Comparison of ENCODE assay signal across 24 cellular contexts in genomic region chr17:29557717-29558116, GRCh38. TPM values are rescaled to one million over a fixed set of nuclear protein-coding genes. Genes with fewer than 3 reads are reported as not detected.
DNase-seq lines count a peak whose midpoint lies in the region; ATAC-seq, FAIRE-seq and TF ChIP-seq lines count a peak whose summit lies in the region.
"Had no signal": no experiment of that assay in that cellular context is flagged by ENCODE, and none has a peak within 500 bp of the region (broad histone marks: within the 10 kb centered on the region; RNA-seq: fewer than 3 reads in every experiment).

No MANE protein-coding gene starts in this region.

- peaks cover 12% of the 10 kb centered on the region; the same call in 1 of the 2 replicates for H3K4me1 ChIP-seq in GM23248 (ENCODE audit: insufficient read depth)
- peaks cover 6% of the 10 kb centered on the region for H3K4me1 ChIP-seq in testis
- H3K4me1 ChIP-seq: colonic mucosa had no signal

- H3K27me3 Mint-ChIP-seq in activated T-cell treated with anti-CD3 and anti-CD28 coated beads, Interleukin-2, amount 50 U/mL, for 24 hours = no peaks in the 10 kb centered on the region
- no peaks in the 10 kb centered on the region for H3K27me3 Mint-ChIP-seq in central memory CD8-positive, alpha-beta T cell
- no peaks in the 10 kb centered on the region for H3K27me3 Mint-ChIP-seq in stimulated activated naive B cell treated with anti-CD40 and anti-IgM and Interleukin-4, amounts not matched to agents 10 μg/mL and 1 μg/mL and 100 μg/mL, for 72 hours

- H3K9me2 ChIP-seq in GM23248 (ENCODE audit: insufficient read depth) = no peaks in the 10 kb centered on the region

- no peak overlapping the region for H3K9ac ChIP-seq in GM23248

- H3K4me3 Mint-ChIP-seq in activated T-cell treated with anti-CD3 and anti-CD28 coated beads, Interleukin-2, amount 50 U/mL, for 24 hours = no peak overlapping the region
- no peak overlapping the region for H3K4me3 Mint-ChIP-seq in central memory CD8-positive, alpha-beta T cell
- H3K4me3 Mint-ChIP-seq in stimulated activated naive B cell treated with anti-CD40 and anti-IgM and Interleukin-4, amounts not matched to agents 10 μg/mL and 1 μg/mL and 100 μg/mL, for 72 hours = no peak overlapping the region
- H3K4me3 Mint-ChIP-seq: type B pancreatic cell had no signal

- H3K36me3 ChIP-seq in GM23248 (ENCODE audit: low read depth) (no peaks in the 10 kb centered on the region), testis (ENCODE audit: low read depth, missing control alignments) (no peaks in the 10 kb centered on the region)
- H3K36me3 ChIP-seq: adrenal gland, colonic mucosa had no signal

- FAIRE-seq in GM18507 (lab: Jason Lieb, UNC) = peak; percentile 74
- FAIRE-seq: endometrium, kidney, small intestine had no signal

- no peaks in the 10 kb centered on the region for H3K9me3 Mint-ChIP-seq in activated T-cell treated with anti-CD3 and anti-CD28 coated beads, Interleukin-2, amount 50 U/mL, for 24 hours
- H3K9me3 Mint-ChIP-seq in central memory CD8-positive, alpha-beta T cell = no peaks in the 10 kb centered on the region
- no peaks in the 10 kb centered on the region for H3K9me3 Mint-ChIP-seq in stimulated activated naive B cell treated with anti-CD40 and anti-IgM and Interleukin-4, amounts not matched to agents 10 μg/mL and 1 μg/mL and 100 μg/mL, for 72 hours
- H3K9me3 Mint-ChIP-seq: type B pancreatic cell had no signal

- H3K4me2 ChIP-seq in GM23248 (ENCODE audit: unreplicated experiment) = no peak overlapping the region

- no peak overlapping the region for H3K27ac ChIP-seq in GM23248
- no peak overlapping the region for H3K27ac ChIP-seq in testis
- H3K27ac ChIP-seq: adrenal gland, C4-2B, colonic mucosa, stomach had no signal

- peak overlapping the region; percentile 67 for H3K27ac Mint-ChIP-seq in activated T-cell treated with anti-CD3 and anti-CD28 coated beads, Interleukin-2, amount 50 U/mL, for 24 hours
- peak overlapping the region; percentile 83 for H3K27ac Mint-ChIP-seq in central memory CD8-positive, alpha-beta T cell (ENCODE audit: low read depth)
- peak overlapping the region; percentile 66 for H3K27ac Mint-ChIP-seq in stimulated activated naive B cell treated with anti-CD40 and anti-IgM and Interleukin-4, amounts not matched to agents 10 μg/mL and 1 μg/mL and 100 μg/mL, for 72 hours

- no peak overlapping the region for H2AFZ ChIP-seq in GM23248

- peaks cover 15% of the 10 kb centered on the region for H3F3A ChIP-seq in GM23248 (ENCODE audit: insufficient read depth)

- H3K79me2 ChIP-seq in GM23248 (ENCODE audit: insufficient read depth) = no peaks in the 10 kb centered on the region

- no peaks in the 10 kb centered on the region for H4K20me1 ChIP-seq in GM23248 (ENCODE audit: insufficient read depth)

- intact Hi-C loops in testis (cut with DNase I; ENCODE audit: low total_unique reads) = no loop called here

- H3K4me3 ChIP-seq in GM23248 (no peak overlapping the region), testis (no peak overlapping the region)
- H3K4me3 ChIP-seq: adrenal gland, colonic mucosa, lung, stomach had no signal

- no peak for TF ChIP-seq CTCF in testis (IDR thresholded peaks at IDR 0.05)

- H3K27me3 ChIP-seq in GM23248 (replicated peaks; ENCODE audit: insufficient read depth) (no peaks in the 10 kb centered on the region), testis (no peaks in the 10 kb centered on the region)
- H3K27me3 ChIP-seq: adrenal gland, colonic mucosa, stomach had no signal

- peaks cover 27% of the 10 kb centered on the region for H3K4me1 Mint-ChIP-seq in activated T-cell treated with anti-CD3 and anti-CD28 coated beads, Interleukin-2, amount 50 U/mL, for 24 hours (ENCODE audit: low read depth)
- H3K4me1 Mint-ChIP-seq in central memory CD8-positive, alpha-beta T cell = peaks cover 37% of the 10 kb centered on the region
- peaks cover 47 to 79% of the 10 kb centered on the region in 2 donors for H3K4me1 Mint-ChIP-seq in stimulated activated naive B cell treated with anti-CD40 and anti-IgM and Interleukin-4, amounts not matched to agents 10 μg/mL and 1 μg/mL and 100 μg/mL, for 72 hours

- in situ Hi-C loops in GM23248 (cut with MboI) = loop anchor here (25.0 kb wide), 1 partner anchor 95 kb away; no protein-coding TSS in a partner anchor

- H3K9me3 ChIP-seq in GM23248 (ENCODE audit: low read depth) (no peaks in the 10 kb centered on the region), testis (no peaks in the 10 kb centered on the region)
- H3K9me3 ChIP-seq: adrenal gland, colonic mucosa, stomach had no signal

- DNase-seq in activated T-cell treated with anti-CD3 and anti-CD28 coated beads, Interleukin-2, amount 50 U/mL, for 24 hours = no peak
- DNase-seq in activated T-cell treated with anti-CD3 and anti-CD28 coated beads for 4 hours = no peak
- DNase-seq in GM18507 (ENCODE audit: extremely low spot score, insufficient read length, low read depth) = no peak
- DNase-seq in central memory CD8-positive, alpha-beta T cell (ENCODE audit: low spot score in 2 of 2) = no peak
- DNase-seq in stimulated activated naive B cell treated with anti-CD40 and anti-IgM and Interleukin-4, amounts not matched to agents 10 μg/mL and 1 μg/mL and 100 μg/mL, for 72 hours = no peak
- DNase-seq in glomerular visceral epithelial cell (ENCODE audit: extremely low spot score) = no peak
- DNase-seq in GM23248 = no peak
- no peak for DNase-seq in testis
- DNase-seq: ACHN; colonic mucosa; GOT3; kidney; NCI-H146; NCI-H2171 treated with DMSO at 0.1 percent for 48 hours; NCI-H526 treated with DMSO at 0.1 percent for 48 hours; small intestine; stimulated activated CD4-positive, alpha-beta T cell treated with anti-CD3 and anti-CD28 coated beads, Interleukin-2, amount 100 ng/mL, for 24 hours; stomach; T-helper 9 cell had no signal

- peak; percentile 41 for ATAC-seq in central memory CD8-positive, alpha-beta T cell (replicated peaks; ENCODE audit: extremely low read depth, poor library complexity, severe bottlenecking)
- ATAC-seq in stimulated activated naive B cell treated with anti-CD40 and anti-IgM and Interleukin-4, amounts not matched to agents 10 μg/mL and 1 μg/mL and 100 μg/mL, for 72 hours (replicated peaks) = peak; percentile 67

- TF ChIP-seq POLR2A in testis (IDR thresholded peaks at IDR 0.05) = no peak

- H3K36me3 Mint-ChIP-seq in activated T-cell treated with anti-CD3 and anti-CD28 coated beads, Interleukin-2, amount 50 U/mL, for 24 hours (ENCODE audit: low read depth) = peaks cover 26% of the 10 kb centered on the region
- H3K36me3 Mint-ChIP-seq in central memory CD8-positive, alpha-beta T cell (ENCODE audit: insufficient read depth) = peaks cover 15% of the 10 kb centered on the region
- peaks cover 9 to 15% of the 10 kb centered on the region in 2 donors for H3K36me3 Mint-ChIP-seq in stimulated activated naive B cell treated with anti-CD40 and anti-IgM and Interleukin-4, amounts not matched to agents 10 μg/mL and 1 μg/mL and 100 μg/mL, for 72 hours
- H3K36me3 Mint-ChIP-seq: type B pancreatic cell had no signal

RNA-seq across cellular contexts. Expression of gene ABHD15, which starts 9.1 kb away (rescaled TPM):
- 8.9 and 10.1 TPM in 2 replicates for total RNA-seq in GM23248 (2014; rRNA removed; shearing (Covaris generic))
- polyA plus RNA-seq in GM23248 (2016; fragmentation: Nextera tagmentation; extraction: Ambion mirVana) = 2.4 and 2.9 TPM in 2 replicates
- total RNA-seq in testis = 1 to 10 TPM; 5.7 to 7.1 TPM
- polyA plus RNA-seq in testis (ENCODE audit: insufficient read depth, low read depth, low replicate concordance) = 4.5 TPM

RNA-seq across cellular contexts. Expression of gene TP53I13, which starts 10.8 kb away (rescaled TPM):
- total RNA-seq in GM23248 (2014; rRNA removed; shearing (Covaris generic)) = 63.7 and 67.2 TPM in 2 replicates
- polyA plus RNA-seq in GM23248 (2016; fragmentation: Nextera tagmentation; extraction: Ambion mirVana) (37.3 and 40.6 TPM in 2 replicates), testis (ENCODE audit: insufficient read depth, low read depth, low replicate concordance) (86.3 TPM)
- total RNA-seq in testis = 10 to 100 TPM; 72.3 to 89.6 TPM

RNA-seq across cellular contexts. Expression of gene GIT1, which starts 31.7 kb away (rescaled TPM):
- total RNA-seq in GM23248 (2014; rRNA removed; shearing (Covaris generic)) = 17.1 and 19.5 TPM in 2 replicates
- polyA plus RNA-seq in GM23248 (2016; fragmentation: Nextera tagmentation; extraction: Ambion mirVana) = 4.4 and 6.0 TPM in 2 replicates
- total RNA-seq in testis = 100 to 1,000 TPM; 156 to 169 TPM
- 220 TPM for polyA plus RNA-seq in testis (ENCODE audit: insufficient read depth, low read depth, low replicate concordance)

RNA-seq across cellular contexts. Expression of gene ANKRD13B, which starts 35.2 kb away (rescaled TPM):
- 9.4 and 26.8 TPM in 2 replicates for total RNA-seq in GM23248 (2014; rRNA removed; shearing (Covaris generic))
- polyA plus RNA-seq in GM23248 (2016; fragmentation: Nextera tagmentation; extraction: Ambion mirVana) = 1.3 and 1.7 TPM in 2 replicates
- total RNA-seq in testis = 10 to 100 TPM; 48.8 to 59.8 TPM
- polyA plus RNA-seq in testis (ENCODE audit: insufficient read depth, low read depth, low replicate concordance) = 32.8 TPM
